ENCODE assay signal across 8 cellular contexts in genomic region chr5:95809414-95809960, GRCh38. TPM values are rescaled to one million over a fixed set of nuclear protein-coding genes. Genes with fewer than 3 reads are reported as not detected.
DNase-seq lines count a peak whose midpoint lies in the region; ATAC-seq and TF ChIP-seq lines count a peak whose summit lies in the region.

No MANE protein-coding gene starts in this region.

- peak overlapping the region; percentile 77 for H3K4me2 ChIP-seq in DOHH2 (ENCODE audit: low read length)

- H3K36me3 ChIP-seq in DOHH2 (ENCODE audit: control insufficient read depth, low read length) = peaks cover 12% of the 10 kb centered on the region
- H3K36me3 ChIP-seq in SK-N-MC (ENCODE audit: insufficient read depth, low read length) = no peaks in the 10 kb centered on the region; the same call in 1 of the 2 replicates
- H3K36me3 ChIP-seq in rectal smooth muscle tissue (ENCODE audit: control insufficient read depth, insufficient read depth, low read length) = no peaks in the 10 kb centered on the region

- H3K9ac ChIP-seq in SK-N-MC (ENCODE audit: insufficient read length) = peak overlapping the region; percentile 52
- no peak overlapping the region for H3K9ac ChIP-seq in rectal smooth muscle tissue (ENCODE audit: low read length)

- no peak for TF ChIP-seq CTCF in DOHH2 (IDR thresholded peaks at IDR 0.05; ENCODE audit: low read depth, low read length, poor library complexity, severe bottlenecking)
- TF ChIP-seq CTCF in fibroblast of villous mesenchyme (IDR thresholded peaks at IDR 0.05; ENCODE audit: insufficient read depth, low read depth, low read length) = no peak

- peak overlapping the region; percentile 62 for H3K4me3 ChIP-seq in DOHH2 (ENCODE audit: low read length)
- H3K4me3 ChIP-seq in SK-N-MC = peak overlapping the region; percentile 68
- no peak overlapping the region for H3K4me3 ChIP-seq in fibroblast of villous mesenchyme (ENCODE audit: low read depth, low read length)
- H3K4me3 ChIP-seq in rectal smooth muscle tissue (ENCODE audit: low read length) = no peak overlapping the region

- H3K27me3 ChIP-seq in DOHH2 (ENCODE audit: control insufficient read depth, low read length) (no peaks in the 10 kb centered on the region), rectal smooth muscle tissue (ENCODE audit: control insufficient read depth, insufficient read depth, low read length) (no peaks in the 10 kb centered on the region)

- no peaks in the 10 kb centered on the region for H4K20me1 ChIP-seq in DOHH2 (ENCODE audit: control insufficient read depth, insufficient read depth, low read depth, low read length)

- no peak for DNase-seq in SK-N-MC (ENCODE audit: low read depth, low spot score)
- peak; percentile 37 for DNase-seq in fibroblast of villous mesenchyme (ENCODE audit: low read depth)
- DNase-seq in amniotic stem cell (lab: John Stamatoyannopoulos, UW) = no peak
- no peak for DNase-seq in GF-D8 (lab: John Stamatoyannopoulos, UW)
- DNase-seq in NOMO-1 treated with dmso at 0.1 percent for 144 hours (lab: John Stamatoyannopoulos, UW; ENCODE audit: unreplicated experiment) = no peak

- 0 out of 2 replicates have a peak, but pooled peaks cover 3% of the 10 kb centered on the region for H3F3A ChIP-seq in DOHH2 (ENCODE audit: control insufficient read depth, insufficient read depth)

- no peaks in the 10 kb centered on the region for H3K79me2 ChIP-seq in DOHH2 (ENCODE audit: control insufficient read depth, low read length)

- H3K27ac ChIP-seq in DOHH2 (ENCODE audit: low read depth, low read length) = peak overlapping the region; percentile 69
- peak overlapping the region; percentile 95 for H3K27ac ChIP-seq in SK-N-MC
- peak overlapping the region; percentile 62 for H3K27ac ChIP-seq in rectal smooth muscle tissue (ENCODE audit: low read depth, low read length)

- no peaks in the 10 kb centered on the region for H3K9me3 ChIP-seq in DOHH2 (ENCODE audit: control insufficient read depth, insufficient read depth, low read length)
- H3K9me3 ChIP-seq in SK-N-MC (ENCODE audit: low read depth, low read length) = no peaks in the 10 kb centered on the region

- no peak for ATAC-seq in HG03025 (IDR thresholded peaks at IDR 0.05; ENCODE audit: low FRiP score, unreplicated experiment)

- no peaks in the 10 kb centered on the region for H3K9me2 ChIP-seq in DOHH2 (replicated peaks; ENCODE audit: control insufficient read depth, low read length)

- H3K4me1 ChIP-seq in DOHH2 (ENCODE audit: control insufficient read depth, low read length) (peaks cover 27% of the 10 kb centered on the region), rectal smooth muscle tissue (ENCODE audit: control insufficient read depth, insufficient read depth, low read length) (peaks cover 16% of the 10 kb centered on the region)

RNA-seq across cellular contexts. Expression of gene GLRX, which starts 13.0 kb away (rescaled TPM):
- 152 and 437 TPM in 2 replicates for total RNA-seq in fibroblast of villous mesenchyme

Comparison
In these comparisons a context has a peak if more than half of its experiments do, and no peak if none do; other contexts are left out.
1. H3K4me3 ChIP-seq: peak in DOHH2 (single experiment) and SK-N-MC (single experiment); none in fibroblast of villous mesenchyme (single experiment) and rectal smooth muscle tissue (single experiment).
2. Peak in every context shown above with its lines, with median percentiles within 50 percentile points of each other: H3K27ac ChIP-seq.